In the genomic region with DNA sequence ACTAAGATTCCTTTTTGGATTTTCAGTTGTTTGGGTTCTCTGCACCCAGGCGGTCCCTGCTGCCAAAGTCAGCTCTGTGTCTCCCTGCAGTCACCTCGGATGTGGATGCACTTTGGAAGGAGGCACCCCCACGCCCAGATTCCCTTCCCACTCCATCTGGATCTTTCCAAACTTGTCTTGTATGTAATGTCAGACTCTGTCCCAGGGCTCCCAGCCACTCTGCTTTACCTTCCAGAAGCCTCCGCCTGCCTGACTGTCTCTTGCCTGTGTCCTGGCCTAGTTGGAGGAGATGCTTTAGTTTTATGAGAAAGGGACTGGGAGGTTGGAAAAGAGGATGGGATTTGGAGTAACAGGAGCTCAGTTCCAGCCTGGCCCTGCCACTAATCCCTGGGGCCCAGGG, we compare ENCODE assay signal across 12 cellular contexts. TPM values are rescaled to one million over a fixed set of nuclear protein-coding genes. Genes with fewer than 3 reads are reported as not detected.
"Had no signal": no experiment of that assay in that cellular context is flagged by ENCODE, and none has a peak within 500 bp of the region (broad histone marks: within the 10 kb centered on the region; RNA-seq: fewer than 3 reads in every experiment).

No MANE protein-coding gene starts in this region.

RNA-seq across cellular contexts. Expression of gene GOLGA6L7, which starts 41.8 kb away (rescaled TPM):
- total RNA-seq: epithelial cell of proximal tubule, frontal cortex, heart left ventricle, lower leg skin, ovary, pulmonary artery endothelial cell, right lobe of liver, SK-MEL-5, smooth muscle cell, stomach, thoracic aorta, urinary bladder had no signal
